ENCODE assay signal across 22 cellular contexts in the genomic region with DNA sequence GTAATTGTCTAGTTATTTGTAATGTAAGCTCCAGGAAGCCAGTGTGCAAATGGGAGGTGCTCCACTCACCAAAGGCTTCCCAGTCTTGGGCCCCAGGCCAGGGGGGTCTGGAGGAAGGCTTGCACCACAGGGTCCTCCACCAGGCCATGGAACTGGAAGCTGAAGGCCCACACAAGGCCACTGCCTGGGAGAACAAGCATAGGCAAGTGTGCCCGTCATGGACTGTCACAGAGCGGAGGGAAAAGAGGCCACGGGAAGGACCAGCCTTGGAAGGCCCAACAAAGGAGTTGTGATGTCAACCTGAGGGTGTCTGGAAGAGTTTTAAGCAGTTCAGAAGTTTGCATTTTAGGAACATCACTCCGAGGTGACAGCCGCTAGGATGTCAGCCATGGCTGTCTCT. TPM values are rescaled to one million over a fixed set of nuclear protein-coding genes. Genes with fewer than 3 reads are reported as not detected.
"Had no signal": no experiment of that assay in that cellular context is flagged by ENCODE, and none has a peak within 500 bp of the region (broad histone marks: within the 10 kb centered on the region; RNA-seq: fewer than 3 reads in every experiment).

No MANE protein-coding gene starts in this region.

- H3K4me3 ChIP-seq: colonic mucosa, pancreas, right lobe of liver, stomach had no signal

- DNase-seq: activated B cell treated with CpG ODN at 0.5 μM for 24 hours; activated CD4-positive, alpha-beta T cell treated with anti-CD3 and anti-CD28 coated beads for 48 hours; colonic mucosa; endodermal cell; foreskin fibroblast; hippocampal formation; small intestine; stimulated activated CD4-positive, alpha-beta T cell treated with anti-CD3 and anti-CD28 coated beads, Interleukin-4, amount 100 ng/mL, for 1 hour; stomach; T-helper 1 cell; T-helper 9 cell; trophoblast cell had no signal

- H3K27ac Mint-ChIP-seq: endodermal cell had no signal

- H3K27ac ChIP-seq: colonic mucosa, epithelial cell of prostate, neutrophil, pancreas, right lobe of liver, stomach had no signal

- H3K27me3 ChIP-seq: colonic mucosa, neutrophil, pancreas, right lobe of liver, stomach had no signal

- H3K27me3 Mint-ChIP-seq: activated B cell treated with CpG ODN at 0.5 μM for 24 hours; central memory CD8-positive, alpha-beta T cell had no signal

- H3K9me3 ChIP-seq: colonic mucosa, neutrophil, pancreas, right lobe of liver, stomach had no signal

- H3K9me3 Mint-ChIP-seq: activated B cell treated with CpG ODN at 0.5 μM for 24 hours, endodermal cell had no signal

- H3K4me3 Mint-ChIP-seq: activated B cell treated with CpG ODN at 0.5 μM for 24 hours; central memory CD8-positive, alpha-beta T cell; endodermal cell had no signal

- H3K36me3 ChIP-seq: colonic mucosa, neutrophil, pancreas, right lobe of liver, stomach had no signal

RNA-seq across cellular contexts. Expression of gene PRSS33, which starts 37.9 kb away (rescaled TPM):
- total RNA-seq: activated B cell treated with CpG ODN at 0.5 μM for 24 hours, aorta, colonic mucosa, glomerular endothelial cell, left lobe of liver, myocyte, pancreas, right lobe of liver, stomach had no signal
- polyA plus RNA-seq: small intestine, stomach had no signal

RNA-seq across cellular contexts. Expression of gene PRSS41, which starts 48.8 kb away (rescaled TPM):
- total RNA-seq: activated B cell treated with CpG ODN at 0.5 μM for 24 hours, aorta, colonic mucosa, endodermal cell, glomerular endothelial cell, left lobe of liver, myocyte, pancreas, right lobe of liver, stomach, temporal lobe had no signal
- polyA plus RNA-seq: aorta, pancreas, small intestine, stomach had no signal
